Comparison of ENCODE assay signal across 8 cellular contexts in genomic region chr20:815914-816606, GRCh38. TPM values are rescaled to one million over a fixed set of nuclear protein-coding genes. Genes with fewer than 3 reads are reported as not detected.
A peak's percentile ranks its signal among the peaks of the same experiment; 100 is the strongest.
DNase-seq lines count a peak whose midpoint lies in the region; ATAC-seq and TF ChIP-seq lines count a peak whose summit lies in the region.

No MANE protein-coding gene starts in this region.

- BruUV-seq in A673 (replicated peaks; lab: Mats Ljungman, UMichigan): no TSS peak

- no peak overlapping the region for H3K27ac ChIP-seq in A673 (ENCODE audit: low read depth, low read length, poor library complexity, severe bottlenecking)

- POLR2A ChIA-PET in A673 (lab: Charles Lee; ENCODE audit: low non-redundant PET): no interaction called here

- H3K27me3 ChIP-seq in A673 (replicated peaks; ENCODE audit: insufficient read depth, low read depth, low read length, poor library complexity): no peaks in the 10 kb centered on the region

- DNase-seq in A673 (ENCODE audit: low spot score) (peak; percentile 70), GM19238 (ENCODE audit: insufficient read length, low spot score) (peak; percentile 53), NCI-H2227 (lab: John Stamatoyannopoulos, UW; ENCODE audit: unreplicated experiment) (peak; percentile 80), cerebellum (ENCODE audit: low spot score) (peak; percentile 58), left lobe of liver (ENCODE audit: low spot score) (peak; percentile 71), foreskin melanocyte (no peak)
- peak; percentile 59 for DNase-seq in activated CD4-positive, alpha-beta T cell treated with anti-CD3 and anti-CD28 coated beads for 1 hour
- DNase-seq in stimulated activated CD4-positive, alpha-beta T cell treated with anti-CD3 and anti-CD28 coated beads, TNF-alpha, amount 100 ng/mL, for 48 hours (ENCODE audit: low read depth in 3 of 3): peak; percentile 26 to 46 (median 33)

- no peaks in the 10 kb centered on the region for H3K4me1 ChIP-seq in A673 (ENCODE audit: insufficient read depth, low read length, poor library complexity, severe bottlenecking)

- no peak overlapping the region for H3K4me3 ChIP-seq in A673 (ENCODE audit: low read depth, low read length, poor library complexity, severe bottlenecking)

- no peaks in the 10 kb centered on the region for H3K9me3 ChIP-seq in A673 (ENCODE audit: low read depth, low read length, poor library complexity, severe bottlenecking)

- ATAC-seq in left lobe of liver: peak; percentile 95

- no peaks in the 10 kb centered on the region for H3K36me3 ChIP-seq in A673 (ENCODE audit: insufficient read depth, low read length, poor library complexity, severe bottlenecking)

- intact Hi-C loops in A673 (cut with micrococcal nuclease; ENCODE audit: unreplicated experiment): loop anchor here (1.0 to 5.0 kb wide), 3 partner anchors 140 to 396 kb away; no protein-coding TSS in a partner anchor

- peak; percentile 98 for TF ChIP-seq CTCF in A673 (conservative IDR thresholded peaks at IDR 0.05; ENCODE audit: low read depth, low read length)

- CTCF ChIA-PET in A673 (lab: Charles Lee): interaction anchor here (0.6 to 1.1 kb wide), 4 partner anchors 130 to 369 kb away, joined by 3 to 9 read pairs (median 5); no protein-coding TSS in a partner anchor

RNA-seq across cellular contexts. Expression of gene FAM110A, which starts 17.5 kb away (rescaled TPM):
- 11.7 and 12.2 TPM in 2 replicates for total RNA-seq in A673 (2021)
- 3.5 TPM for total RNA-seq in cerebellum
- 1.7 TPM for total RNA-seq in left lobe of liver

RNA-seq across cellular contexts. Expression of gene SLC52A3, which starts 47.8 kb away (rescaled TPM):
- not detected in 2 replicates for total RNA-seq in A673 (2021)
- 0.36 TPM for total RNA-seq in cerebellum
- total RNA-seq in left lobe of liver: 0.18 TPM
